Comparison of ENCODE assay signal across 22 cellular contexts in genomic region chr21:37214952-37215351, GRCh38.
"Had no signal": no experiment of that assay in that cellular context is flagged by ENCODE, and none has a peak within 500 bp of the region (broad histone marks: within the 10 kb centered on the region; RNA-seq: fewer than 3 reads in every experiment).

No MANE protein-coding gene starts in this region.

- H3K27ac ChIP-seq: SJSA1, SK-N-MC had no signal

- FAIRE-seq: RCC 7860 had no signal

- H3K36me3 ChIP-seq: SJSA1 had no signal

- H3K27me3 ChIP-seq: SJSA1 had no signal

- DNase-seq: KBM-7, MV-4-11, NCI-H1048, NCI-H1105, NCI-H1417, NCI-H1436 treated with DMSO at 0.1 percent for 48 hours, NCI-H1694, NCI-H187 treated with DMSO at 0.1 percent for 48 hours, NCI-H2029 treated with DMSO at 0.1 percent for 48 hours, NCI-H2107, NCI-H226, NCI-H446, NCI-H510A, NCI-H524 treated with DMSO at 0.1 percent for 48 hours, NCI-H69, NCI-H774, Right ventricle myocardium superior, RPMI8226, SIG-M5 had no signal

- H3K4me3 ChIP-seq: SJSA1, SK-N-MC had no signal
